Comparison of ENCODE assay signal across 1 cellular context in the genomic region with DNA sequence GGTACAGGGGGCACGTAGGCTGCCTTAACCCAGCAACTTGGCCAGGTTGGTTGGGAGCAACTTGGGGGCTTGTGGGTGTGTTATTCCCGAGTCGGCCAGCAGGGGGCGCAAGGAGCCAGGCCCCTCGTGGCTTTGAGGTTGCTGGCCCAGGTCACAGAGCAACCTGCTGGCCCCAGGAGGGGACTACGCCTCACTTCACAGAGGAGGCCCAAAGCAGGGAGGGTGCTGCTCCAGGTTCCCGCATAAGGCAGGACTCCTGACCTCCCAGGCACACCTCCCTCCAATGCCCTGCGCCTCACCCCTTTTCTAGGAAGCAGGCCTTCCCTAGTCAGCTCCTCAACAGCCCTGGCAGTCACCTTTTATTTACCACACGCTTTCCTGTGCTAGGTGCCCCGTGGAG.
TF ChIP-seq lines count a peak whose summit lies in the region.

No MANE protein-coding gene starts in this region.

TF ChIP-seq in HepG2, 621 proteins besides CTCF, POLR2A, EP300 and RAD21 (continued from another document and continues in another):
- TF ChIP-seq, protein P1, sequence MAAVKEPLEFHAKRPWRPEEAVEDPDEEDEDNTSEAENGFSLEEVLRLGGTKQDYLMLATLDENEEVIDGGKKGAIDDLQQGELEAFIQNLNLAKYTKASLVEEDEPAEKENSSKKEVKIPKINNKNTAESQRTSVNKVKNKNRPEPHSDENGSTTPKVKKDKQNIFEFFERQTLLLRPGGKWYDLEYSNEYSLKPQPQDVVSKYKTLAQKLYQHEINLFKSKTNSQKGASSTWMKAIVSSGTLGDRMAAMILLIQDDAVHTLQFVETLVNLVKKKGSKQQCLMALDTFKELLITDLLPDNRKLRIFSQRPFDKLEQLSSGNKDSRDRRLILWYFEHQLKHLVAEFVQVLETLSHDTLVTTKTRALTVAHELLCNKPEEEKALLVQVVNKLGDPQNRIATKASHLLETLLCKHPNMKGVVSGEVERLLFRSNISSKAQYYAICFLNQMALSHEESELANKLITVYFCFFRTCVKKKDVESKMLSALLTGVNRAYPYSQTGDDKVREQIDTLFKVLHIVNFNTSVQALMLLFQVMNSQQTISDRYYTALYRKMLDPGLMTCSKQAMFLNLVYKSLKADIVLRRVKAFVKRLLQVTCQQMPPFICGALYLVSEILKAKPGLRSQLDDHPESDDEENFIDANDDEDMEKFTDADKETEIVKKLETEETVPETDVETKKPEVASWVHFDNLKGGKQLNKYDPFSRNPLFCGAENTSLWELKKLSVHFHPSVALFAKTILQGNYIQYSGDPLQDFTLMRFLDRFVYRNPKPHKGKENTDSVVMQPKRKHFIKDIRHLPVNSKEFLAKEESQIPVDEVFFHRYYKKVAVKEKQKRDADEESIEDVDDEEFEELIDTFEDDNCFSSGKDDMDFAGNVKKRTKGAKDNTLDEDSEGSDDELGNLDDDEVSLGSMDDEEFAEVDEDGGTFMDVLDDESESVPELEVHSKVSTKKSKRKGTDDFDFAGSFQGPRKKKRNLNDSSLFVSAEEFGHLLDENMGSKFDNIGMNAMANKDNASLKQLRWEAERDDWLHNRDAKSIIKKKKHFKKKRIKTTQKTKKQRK (IDR thresholded peaks at IDR 0.05; ENCODE audit: low read length) = no peak
- TF ChIP-seq ZNF33A (CRISPR knock-in tag; IDR thresholded peaks at IDR 0.05; ENCODE audit: borderline replicate concordance) (no peak), RAD51 (IDR thresholded peaks at IDR 0.05; ENCODE audit: borderline replicate concordance) (no peak), TGIF2 (CRISPR knock-in tag; IDR thresholded peaks at IDR 0.05) (peak; percentile 50; the same call in 1 of the 2 replicates), AHR (CRISPR knock-in tag; IDR thresholded peaks at IDR 0.05) (no peak), SP2 (CRISPR knock-in tag; IDR thresholded peaks at IDR 0.05) (no peak), ZFP82 (CRISPR knock-in tag; IDR thresholded peaks at IDR 0.05; ENCODE audit: borderline replicate concordance) (no peak), ZNF121 (CRISPR knock-in tag; IDR thresholded peaks at IDR 0.05) (no peak), SOX13 (IDR thresholded peaks at IDR 0.05) (no peak), SOX13 (CRISPR knock-in tag; conservative IDR thresholded peaks at IDR 0.05 in 1 of 2, IDR thresholded peaks at IDR 0.05 in 1 of 2) (0 out of 4 replicates have a peak, but pooled peaks of 1 of the 2 experiments have one; percentile 14), DMAP1 (CRISPR knock-in tag; IDR thresholded peaks at IDR 0.05) (peak; percentile 50; the same call in 1 of the 2 replicates), PLRG1 (conservative IDR thresholded peaks at IDR 0.05) (no peak), FOXO1 (CRISPR knock-in tag; IDR thresholded peaks at IDR 0.05) (0 out of 2 replicates have a peak, but pooled peaks have one; percentile 53), TMF1 (CRISPR knock-in tag; IDR thresholded peaks at IDR 0.05; ENCODE audit: low read depth) (no peak), MEIS2 (CRISPR knock-in tag; IDR thresholded peaks at IDR 0.05) (no peak), ZNF7 (CRISPR knock-in tag; IDR thresholded peaks at IDR 0.05) (no peak), ZNF776 (CRISPR knock-in tag; IDR thresholded peaks at IDR 0.05) (no peak), ZNF292 (CRISPR knock-in tag; IDR thresholded peaks at IDR 0.05; ENCODE audit: borderline replicate concordance, low read depth) (peak; percentile 43; the same call in 1 of the 2 replicates), DNMT1 (CRISPR knock-in tag; IDR thresholded peaks at IDR 0.05) (no peak), RBM22 (optimal IDR thresholded peaks at IDR 0.05; ENCODE audit: low read length) (no peak), ARID2 (CRISPR knock-in tag; IDR thresholded peaks at IDR 0.05; ENCODE audit: borderline replicate concordance) (no peak), ZNF674 (CRISPR knock-in tag; IDR thresholded peaks at IDR 0.05; ENCODE audit: low read depth) (no peak), ZNF30 (CRISPR knock-in tag; IDR thresholded peaks at IDR 0.05) (no peak)
- TF ChIP-seq, protein P2, sequence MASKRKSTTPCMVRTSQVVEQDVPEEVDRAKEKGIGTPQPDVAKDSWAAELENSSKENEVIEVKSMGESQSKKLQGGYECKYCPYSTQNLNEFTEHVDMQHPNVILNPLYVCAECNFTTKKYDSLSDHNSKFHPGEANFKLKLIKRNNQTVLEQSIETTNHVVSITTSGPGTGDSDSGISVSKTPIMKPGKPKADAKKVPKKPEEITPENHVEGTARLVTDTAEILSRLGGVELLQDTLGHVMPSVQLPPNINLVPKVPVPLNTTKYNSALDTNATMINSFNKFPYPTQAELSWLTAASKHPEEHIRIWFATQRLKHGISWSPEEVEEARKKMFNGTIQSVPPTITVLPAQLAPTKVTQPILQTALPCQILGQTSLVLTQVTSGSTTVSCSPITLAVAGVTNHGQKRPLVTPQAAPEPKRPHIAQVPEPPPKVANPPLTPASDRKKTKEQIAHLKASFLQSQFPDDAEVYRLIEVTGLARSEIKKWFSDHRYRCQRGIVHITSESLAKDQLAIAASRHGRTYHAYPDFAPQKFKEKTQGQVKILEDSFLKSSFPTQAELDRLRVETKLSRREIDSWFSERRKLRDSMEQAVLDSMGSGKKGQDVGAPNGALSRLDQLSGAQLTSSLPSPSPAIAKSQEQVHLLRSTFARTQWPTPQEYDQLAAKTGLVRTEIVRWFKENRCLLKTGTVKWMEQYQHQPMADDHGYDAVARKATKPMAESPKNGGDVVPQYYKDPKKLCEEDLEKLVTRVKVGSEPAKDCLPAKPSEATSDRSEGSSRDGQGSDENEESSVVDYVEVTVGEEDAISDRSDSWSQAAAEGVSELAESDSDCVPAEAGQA (IDR thresholded peaks at IDR 0.05; ENCODE audit: low read depth) = no peak
- TF ChIP-seq, protein P2 (CRISPR knock-in tag; IDR thresholded peaks at IDR 0.05; ENCODE audit: borderline replicate concordance) = no peak
- TF ChIP-seq, protein P3, sequence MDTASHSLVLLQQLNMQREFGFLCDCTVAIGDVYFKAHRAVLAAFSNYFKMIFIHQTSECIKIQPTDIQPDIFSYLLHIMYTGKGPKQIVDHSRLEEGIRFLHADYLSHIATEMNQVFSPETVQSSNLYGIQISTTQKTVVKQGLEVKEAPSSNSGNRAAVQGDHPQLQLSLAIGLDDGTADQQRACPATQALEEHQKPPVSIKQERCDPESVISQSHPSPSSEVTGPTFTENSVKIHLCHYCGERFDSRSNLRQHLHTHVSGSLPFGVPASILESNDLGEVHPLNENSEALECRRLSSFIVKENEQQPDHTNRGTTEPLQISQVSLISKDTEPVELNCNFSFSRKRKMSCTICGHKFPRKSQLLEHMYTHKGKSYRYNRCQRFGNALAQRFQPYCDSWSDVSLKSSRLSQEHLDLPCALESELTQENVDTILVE (CRISPR knock-in tag; IDR thresholded peaks at IDR 0.05) = no peak
- TF ChIP-seq, protein P4, sequence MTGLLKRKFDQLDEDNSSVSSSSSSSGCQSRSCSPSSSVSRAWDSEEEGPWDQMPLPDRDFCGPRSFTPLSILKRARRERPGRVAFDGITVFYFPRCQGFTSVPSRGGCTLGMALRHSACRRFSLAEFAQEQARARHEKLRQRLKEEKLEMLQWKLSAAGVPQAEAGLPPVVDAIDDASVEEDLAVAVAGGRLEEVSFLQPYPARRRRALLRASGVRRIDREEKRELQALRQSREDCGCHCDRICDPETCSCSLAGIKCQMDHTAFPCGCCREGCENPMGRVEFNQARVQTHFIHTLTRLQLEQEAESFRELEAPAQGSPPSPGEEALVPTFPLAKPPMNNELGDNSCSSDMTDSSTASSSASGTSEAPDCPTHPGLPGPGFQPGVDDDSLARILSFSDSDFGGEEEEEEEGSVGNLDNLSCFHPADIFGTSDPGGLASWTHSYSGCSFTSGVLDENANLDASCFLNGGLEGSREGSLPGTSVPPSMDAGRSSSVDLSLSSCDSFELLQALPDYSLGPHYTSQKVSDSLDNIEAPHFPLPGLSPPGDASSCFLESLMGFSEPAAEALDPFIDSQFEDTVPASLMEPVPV (CRISPR knock-in tag; IDR thresholded peaks at IDR 0.05) = no peak
- TF ChIP-seq, protein P5, sequence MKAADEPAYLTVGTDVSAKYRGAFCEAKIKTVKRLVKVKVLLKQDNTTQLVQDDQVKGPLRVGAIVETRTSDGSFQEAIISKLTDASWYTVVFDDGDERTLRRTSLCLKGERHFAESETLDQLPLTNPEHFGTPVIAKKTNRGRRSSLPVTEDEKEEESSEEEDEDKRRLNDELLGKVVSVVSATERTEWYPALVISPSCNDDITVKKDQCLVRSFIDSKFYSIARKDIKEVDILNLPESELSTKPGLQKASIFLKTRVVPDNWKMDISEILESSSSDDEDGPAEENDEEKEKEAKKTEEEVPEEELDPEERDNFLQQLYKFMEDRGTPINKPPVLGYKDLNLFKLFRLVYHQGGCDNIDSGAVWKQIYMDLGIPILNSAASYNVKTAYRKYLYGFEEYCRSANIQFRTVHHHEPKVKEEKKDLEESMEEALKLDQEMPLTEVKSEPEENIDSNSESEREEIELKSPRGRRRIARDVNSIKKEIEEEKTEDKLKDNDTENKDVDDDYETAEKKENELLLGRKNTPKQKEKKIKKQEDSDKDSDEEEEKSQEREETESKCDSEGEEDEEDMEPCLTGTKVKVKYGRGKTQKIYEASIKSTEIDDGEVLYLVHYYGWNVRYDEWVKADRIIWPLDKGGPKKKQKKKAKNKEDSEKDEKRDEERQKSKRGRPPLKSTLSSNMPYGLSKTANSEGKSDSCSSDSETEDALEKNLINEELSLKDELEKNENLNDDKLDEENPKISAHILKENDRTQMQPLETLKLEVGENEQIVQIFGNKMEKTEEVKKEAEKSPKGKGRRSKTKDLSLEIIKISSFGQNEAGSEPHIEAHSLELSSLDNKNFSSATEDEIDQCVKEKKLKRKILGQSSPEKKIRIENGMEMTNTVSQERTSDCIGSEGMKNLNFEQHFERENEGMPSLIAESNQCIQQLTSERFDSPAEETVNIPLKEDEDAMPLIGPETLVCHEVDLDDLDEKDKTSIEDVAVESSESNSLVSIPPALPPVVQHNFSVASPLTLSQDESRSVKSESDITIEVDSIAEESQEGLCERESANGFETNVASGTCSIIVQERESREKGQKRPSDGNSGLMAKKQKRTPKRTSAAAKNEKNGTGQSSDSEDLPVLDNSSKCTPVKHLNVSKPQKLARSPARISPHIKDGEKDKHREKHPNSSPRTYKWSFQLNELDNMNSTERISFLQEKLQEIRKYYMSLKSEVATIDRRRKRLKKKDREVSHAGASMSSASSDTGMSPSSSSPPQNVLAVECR (CRISPR knock-in tag; IDR thresholded peaks at IDR 0.05; ENCODE audit: borderline replicate concordance) = peak; percentile 40; the same call in 1 of the 2 replicates
- TF ChIP-seq, protein P6, sequence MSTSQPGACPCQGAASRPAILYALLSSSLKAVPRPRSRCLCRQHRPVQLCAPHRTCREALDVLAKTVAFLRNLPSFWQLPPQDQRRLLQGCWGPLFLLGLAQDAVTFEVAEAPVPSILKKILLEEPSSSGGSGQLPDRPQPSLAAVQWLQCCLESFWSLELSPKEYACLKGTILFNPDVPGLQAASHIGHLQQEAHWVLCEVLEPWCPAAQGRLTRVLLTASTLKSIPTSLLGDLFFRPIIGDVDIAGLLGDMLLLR (CRISPR knock-in tag; IDR thresholded peaks at IDR 0.05) = no peak
- TF ChIP-seq, protein P7, sequence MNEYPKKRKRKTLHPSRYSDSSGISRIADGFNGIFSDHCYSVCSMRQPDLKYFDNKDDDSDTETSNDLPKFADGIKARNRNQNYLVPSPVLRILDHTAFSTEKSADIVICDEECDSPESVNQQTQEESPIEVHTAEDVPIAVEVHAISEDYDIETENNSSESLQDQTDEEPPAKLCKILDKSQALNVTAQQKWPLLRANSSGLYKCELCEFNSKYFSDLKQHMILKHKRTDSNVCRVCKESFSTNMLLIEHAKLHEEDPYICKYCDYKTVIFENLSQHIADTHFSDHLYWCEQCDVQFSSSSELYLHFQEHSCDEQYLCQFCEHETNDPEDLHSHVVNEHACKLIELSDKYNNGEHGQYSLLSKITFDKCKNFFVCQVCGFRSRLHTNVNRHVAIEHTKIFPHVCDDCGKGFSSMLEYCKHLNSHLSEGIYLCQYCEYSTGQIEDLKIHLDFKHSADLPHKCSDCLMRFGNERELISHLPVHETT (CRISPR knock-in tag; conservative IDR thresholded peaks at IDR 0.05) = no peak
- TF ChIP-seq, protein P8, sequence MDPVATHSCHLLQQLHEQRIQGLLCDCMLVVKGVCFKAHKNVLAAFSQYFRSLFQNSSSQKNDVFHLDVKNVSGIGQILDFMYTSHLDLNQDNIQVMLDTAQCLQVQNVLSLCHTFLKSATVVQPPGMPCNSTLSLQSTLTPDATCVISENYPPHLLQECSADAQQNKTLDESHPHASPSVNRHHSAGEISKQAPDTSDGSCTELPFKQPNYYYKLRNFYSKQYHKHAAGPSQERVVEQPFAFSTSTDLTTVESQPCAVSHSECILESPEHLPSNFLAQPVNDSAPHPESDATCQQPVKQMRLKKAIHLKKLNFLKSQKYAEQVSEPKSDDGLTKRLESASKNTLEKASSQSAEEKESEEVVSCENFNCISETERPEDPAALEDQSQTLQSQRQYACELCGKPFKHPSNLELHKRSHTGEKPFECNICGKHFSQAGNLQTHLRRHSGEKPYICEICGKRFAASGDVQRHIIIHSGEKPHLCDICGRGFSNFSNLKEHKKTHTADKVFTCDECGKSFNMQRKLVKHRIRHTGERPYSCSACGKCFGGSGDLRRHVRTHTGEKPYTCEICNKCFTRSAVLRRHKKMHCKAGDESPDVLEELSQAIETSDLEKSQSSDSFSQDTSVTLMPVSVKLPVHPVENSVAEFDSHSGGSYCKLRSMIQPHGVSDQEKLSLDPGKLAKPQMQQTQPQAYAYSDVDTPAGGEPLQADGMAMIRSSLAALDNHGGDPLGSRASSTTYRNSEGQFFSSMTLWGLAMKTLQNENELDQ (CRISPR knock-in tag; IDR thresholded peaks at IDR 0.05; ENCODE audit: borderline replicate concordance) = no peak
- TF ChIP-seq, protein P9, sequence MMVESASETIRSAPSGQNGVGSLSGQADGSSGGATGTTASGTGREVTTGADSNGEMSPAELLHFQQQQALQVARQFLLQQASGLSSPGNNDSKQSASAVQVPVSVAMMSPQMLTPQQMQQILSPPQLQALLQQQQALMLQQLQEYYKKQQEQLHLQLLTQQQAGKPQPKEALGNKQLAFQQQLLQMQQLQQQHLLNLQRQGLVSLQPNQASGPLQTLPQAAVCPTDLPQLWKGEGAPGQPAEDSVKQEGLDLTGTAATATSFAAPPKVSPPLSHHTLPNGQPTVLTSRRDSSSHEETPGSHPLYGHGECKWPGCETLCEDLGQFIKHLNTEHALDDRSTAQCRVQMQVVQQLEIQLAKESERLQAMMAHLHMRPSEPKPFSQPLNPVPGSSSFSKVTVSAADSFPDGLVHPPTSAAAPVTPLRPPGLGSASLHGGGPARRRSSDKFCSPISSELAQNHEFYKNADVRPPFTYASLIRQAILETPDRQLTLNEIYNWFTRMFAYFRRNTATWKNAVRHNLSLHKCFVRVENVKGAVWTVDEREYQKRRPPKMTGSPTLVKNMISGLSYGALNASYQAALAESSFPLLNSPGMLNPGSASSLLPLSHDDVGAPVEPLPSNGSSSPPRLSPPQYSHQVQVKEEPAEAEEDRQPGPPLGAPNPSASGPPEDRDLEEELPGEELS (CRISPR knock-in tag; IDR thresholded peaks at IDR 0.05) = no peak
